ENCODE assay signal across 8 cellular contexts in genomic region chr6:25366785-25367657, GRCh38.
DNase-seq lines count a peak whose midpoint lies in the region; ATAC-seq and TF ChIP-seq lines count a peak whose summit lies in the region.

No MANE protein-coding gene starts in this region.

- peaks cover 63% of the 10 kb centered on the region for H3K4me1 Mint-ChIP-seq in activated T-cell treated with anti-CD3 and anti-CD28 coated beads, Interleukin-2, amount 50 U/mL, for 24 hours (ENCODE audit: low read depth)
- peaks cover 42 to 97% (median 80%) of the 10 kb centered on the region in 7 donors for H3K4me1 Mint-ChIP-seq in naive thymus-derived CD4-positive, alpha-beta T cell

- H3K4me3 Mint-ChIP-seq in activated T-cell treated with anti-CD3 and anti-CD28 coated beads, Interleukin-2, amount 50 U/mL, for 24 hours: peak overlapping the region; percentile 74
- H3K4me3 Mint-ChIP-seq in naive thymus-derived CD4-positive, alpha-beta T cell: peak overlapping the region; percentile 86 to 97 (median 91)

- H3K9me3 Mint-ChIP-seq in activated T-cell treated with anti-CD3 and anti-CD28 coated beads, Interleukin-2, amount 50 U/mL, for 24 hours: no peaks in the 10 kb centered on the region
- peaks cover 0 to 6% (median 0%) of the 10 kb centered on the region in 11 donors for H3K9me3 Mint-ChIP-seq in naive thymus-derived CD4-positive, alpha-beta T cell

- WGBS in transverse colon (ENCODE audit: low coverage in 1 of 2), 2 donors: 29 to 70% methylated on average over 1 of the region's 1 CpG

- H3K4me3 ChIP-seq in naive thymus-derived CD4-positive, alpha-beta T cell (ENCODE audit: low read length): peak overlapping the region; percentile 53
- no peak overlapping the region for H3K4me3 ChIP-seq in transverse colon

- intact Hi-C loops in naive thymus-derived CD4-positive, alpha-beta T cell (cut with micrococcal nuclease): loop anchor here (1.0 to 5.0 kb wide), 5 partner anchors 38 to 240 kb away; partner anchors contain the start of gene CARMIL1 (in 2 of the 2)
- intact Hi-C loops in transverse colon (cut with DNase I; ENCODE audit: low total_unique reads): no loop called here

- no peak for TF ChIP-seq EP300 in transverse colon (IDR thresholded peaks at IDR 0.05; ENCODE audit: low read depth)

- TF ChIP-seq CTCF in transverse colon (IDR thresholded peaks at IDR 0.05): no peak

- TF ChIP-seq POLR2A in transverse colon (IDR thresholded peaks at IDR 0.05): no peak

- H3K4me1 ChIP-seq in naive thymus-derived CD4-positive, alpha-beta T cell (ENCODE audit: control insufficient read depth in 2 of 2, insufficient read depth in 2 of 2, low read length in 2 of 2): peaks cover 18 to 46% of the 10 kb centered on the region in 2 donors
- H3K4me1 ChIP-seq in transverse colon: peaks cover 10 to 34% (median 18%) of the 10 kb centered on the region in 4 donors

- no peaks in the 10 kb centered on the region for H3K36me3 ChIP-seq in naive thymus-derived CD4-positive, alpha-beta T cell (ENCODE audit: control insufficient read depth in 2 of 3, insufficient read depth in 3 of 3, low read length in 3 of 3)
- H3K36me3 ChIP-seq in transverse colon: no peaks in the 10 kb centered on the region

- ATAC-seq in GM18517 (IDR thresholded peaks at IDR 0.05; ENCODE audit: unreplicated experiment): peak; percentile 50
- peak; percentile 46 for ATAC-seq in HG02981 (IDR thresholded peaks at IDR 0.05; ENCODE audit: unreplicated experiment)
- ATAC-seq in naive thymus-derived CD4-positive, alpha-beta T cell: peak; percentile 71
- no peak for ATAC-seq in GM19397 (IDR thresholded peaks at IDR 0.05; ENCODE audit: unreplicated experiment)

- peak overlapping the region; percentile 80 for H3K27ac ChIP-seq in naive thymus-derived CD4-positive, alpha-beta T cell (ENCODE audit: low read depth, low read length)
- H3K27ac ChIP-seq in transverse colon: peak overlapping the region in 1 of 4 donors; percentile 27

- DNase-seq in activated T-cell treated with anti-CD3 and anti-CD28 coated beads, Interleukin-2, amount 50 U/mL, for 24 hours: peak; percentile 47
- DNase-seq in naive thymus-derived CD4-positive, alpha-beta T cell: peak in 8 of 9 donors; percentile 31 to 84 (median 77)
- DNase-seq in transverse colon (no peak), GOT3 (lab: John Stamatoyannopoulos, UW) (no peak), UCSD-AML1 (lab: John Stamatoyannopoulos, UW; ENCODE audit: unreplicated experiment) (no peak)

- CTCF ChIA-PET in naive thymus-derived CD4-positive, alpha-beta T cell (lab: Charles Lee): interaction anchor here (0.7 to 3.6 kb wide), 8 partner anchors 10 to 124 kb away, joined by 3 to 30 read pairs (median 6); partner anchors contain the start of gene CARMIL1

- no peaks in the 10 kb centered on the region for H3K27me3 Mint-ChIP-seq in activated T-cell treated with anti-CD3 and anti-CD28 coated beads, Interleukin-2, amount 50 U/mL, for 24 hours
- no peaks in the 10 kb centered on the region for H3K27me3 Mint-ChIP-seq in naive thymus-derived CD4-positive, alpha-beta T cell

- H3K36me3 Mint-ChIP-seq in activated T-cell treated with anti-CD3 and anti-CD28 coated beads, Interleukin-2, amount 50 U/mL, for 24 hours (ENCODE audit: low read depth): no peaks in the 10 kb centered on the region
- H3K36me3 Mint-ChIP-seq in naive thymus-derived CD4-positive, alpha-beta T cell: peaks cover 0 to 8% (median 0%) of the 10 kb centered on the region in 5 donors

- in situ Hi-C loops in transverse colon (cut with MboI; ENCODE audit: low pct_ligation_motif_present in 1 of 4, low pct_unique_long_range_greater_than_20kb in 1 of 4, low sequenced_read_pairs in 3 of 4): no loop called here

- no peaks in the 10 kb centered on the region for H3K27me3 ChIP-seq in naive thymus-derived CD4-positive, alpha-beta T cell (ENCODE audit: control insufficient read depth in 2 of 2, insufficient read depth in 2 of 2, low read length in 2 of 2)
- no peaks in the 10 kb centered on the region for H3K27me3 ChIP-seq in transverse colon

- H3K27ac Mint-ChIP-seq in activated T-cell treated with anti-CD3 and anti-CD28 coated beads, Interleukin-2, amount 50 U/mL, for 24 hours: peak overlapping the region; percentile 82
- H3K27ac Mint-ChIP-seq in naive thymus-derived CD4-positive, alpha-beta T cell: peak overlapping the region; percentile 96 to 100 (median 99)

- POLR2A ChIA-PET in naive thymus-derived CD4-positive, alpha-beta T cell (lab: Charles Lee): interaction anchor here (0.6 to 6.2 kb wide), 16 partner anchors 9 to 758 kb away, joined by 3 to 88 read pairs (median 4); partner anchors contain the start of gene CARMIL1

- no peaks in the 10 kb centered on the region for H3K9me3 ChIP-seq in naive thymus-derived CD4-positive, alpha-beta T cell (ENCODE audit: control insufficient read depth in 2 of 3, low read length in 3 of 3)
- no peaks in the 10 kb centered on the region for H3K9me3 ChIP-seq in transverse colon

Comparison
In these comparisons a context has a peak if more than half of its experiments do, and no peak if none do; other contexts are left out.
1. DNase-seq: peak in activated T-cell treated with anti-CD3 and anti-CD28 coated beads, Interleukin-2, amount 50 U/mL, for 24 hours (single experiment) and naive thymus-derived CD4-positive, alpha-beta T cell (8 of 9); none in transverse colon (single experiment), GOT3 (single experiment) and UCSD-AML1 (single experiment).